Comparison of ENCODE assay signal across 16 cellular contexts in genomic region chr12:89846473-89846872, GRCh38.
"Had no signal": no experiment of that assay in that cellular context is flagged by ENCODE, and none has a peak within 500 bp of the region (broad histone marks: within the 10 kb centered on the region; RNA-seq: fewer than 3 reads in every experiment).

No MANE protein-coding gene starts in this region.

- H3K36me3 ChIP-seq: esophagus squamous epithelium, heart right ventricle, spleen, thoracic aorta, upper lobe of left lung had no signal

- H3K27me3 ChIP-seq: esophagus squamous epithelium, spleen, upper lobe of left lung had no signal

- H3K9me3 Mint-ChIP-seq: activated naive CD8-positive, alpha-beta T cell treated with anti-CD3 and anti-CD28 coated beads for 36 hours; activated T-helper 1 cell treated with anti-CD3 and anti-CD28 coated beads, Interleukin-12 subunit alpha, Interleukin-12 subunit beta, Interleukin-2, Interleukin-4 antibody, amounts not matched to agents 30 ng/mL and 10 ng/mL and 1 ng/mL, durations not matched to agents 14 hours and 24 hours and 36 hours; natural killer cell; stimulated activated memory B cell treated with anti-CD40 and anti-IgM and Interleukin-4, amounts not matched to agents 10 μg/mL and 1 μg/mL and 100 μg/mL, for 72 hours had no signal

- DNase-seq: activated CD4-positive, alpha-beta T cell treated with anti-CD3 and anti-CD28 coated beads, Interleukin-2, amount 50 U/mL, for 4 hours; activated naive CD8-positive, alpha-beta T cell treated with anti-CD3 and anti-CD28 coated beads for 36 hours; amniotic stem cell; effector memory CD4-positive, alpha-beta T cell; esophagus squamous epithelium; heart right ventricle; left ventricle myocardium superior; mesenchymal stem cell; natural killer cell; posterior cingulate gyrus; spleen; stimulated activated CD4-positive, alpha-beta T cell treated with anti-CD3 and anti-CD28 coated beads, Interleukin-4, amount 100 ng/mL, for 4 hours; upper lobe of left lung had no signal

- H3K27ac Mint-ChIP-seq: activated naive CD8-positive, alpha-beta T cell treated with anti-CD3 and anti-CD28 coated beads for 36 hours; activated T-helper 1 cell treated with anti-CD3 and anti-CD28 coated beads, Interleukin-12 subunit alpha, Interleukin-12 subunit beta, Interleukin-2, Interleukin-4 antibody, amounts not matched to agents 30 ng/mL and 10 ng/mL and 1 ng/mL, durations not matched to agents 14 hours and 24 hours and 36 hours; natural killer cell; stimulated activated memory B cell treated with anti-CD40 and anti-IgM and Interleukin-4, amounts not matched to agents 10 μg/mL and 1 μg/mL and 100 μg/mL, for 72 hours had no signal

- H3K36me3 Mint-ChIP-seq: activated naive CD8-positive, alpha-beta T cell treated with anti-CD3 and anti-CD28 coated beads for 36 hours; natural killer cell; stimulated activated memory B cell treated with anti-CD40 and anti-IgM and Interleukin-4, amounts not matched to agents 10 μg/mL and 1 μg/mL and 100 μg/mL, for 72 hours had no signal

- ATAC-seq: heart right ventricle; left ventricle myocardium superior; natural killer cell; stimulated activated memory B cell treated with anti-CD40 and anti-IgM and Interleukin-4, amounts not matched to agents 10 μg/mL and 1 μg/mL and 100 μg/mL, for 72 hours had no signal

- H3K4me1 ChIP-seq: esophagus squamous epithelium, spleen, upper lobe of left lung had no signal

- H3K27ac ChIP-seq: esophagus squamous epithelium, spleen, thoracic aorta, upper lobe of left lung had no signal

- H3K9me3 ChIP-seq: esophagus squamous epithelium, heart right ventricle, spleen, thoracic aorta, upper lobe of left lung had no signal

- H3K4me3 ChIP-seq: esophagus squamous epithelium, heart right ventricle, spleen, thoracic aorta, upper lobe of left lung had no signal

- H3K27me3 Mint-ChIP-seq: activated naive CD8-positive, alpha-beta T cell treated with anti-CD3 and anti-CD28 coated beads for 36 hours; stimulated activated memory B cell treated with anti-CD40 and anti-IgM and Interleukin-4, amounts not matched to agents 10 μg/mL and 1 μg/mL and 100 μg/mL, for 72 hours had no signal

- H3K4me3 Mint-ChIP-seq: activated naive CD8-positive, alpha-beta T cell treated with anti-CD3 and anti-CD28 coated beads for 36 hours; activated T-helper 1 cell treated with anti-CD3 and anti-CD28 coated beads, Interleukin-12 subunit alpha, Interleukin-12 subunit beta, Interleukin-2, Interleukin-4 antibody, amounts not matched to agents 30 ng/mL and 10 ng/mL and 1 ng/mL, durations not matched to agents 14 hours and 24 hours and 36 hours; natural killer cell; stimulated activated memory B cell treated with anti-CD40 and anti-IgM and Interleukin-4, amounts not matched to agents 10 μg/mL and 1 μg/mL and 100 μg/mL, for 72 hours had no signal
